ENCODE assay signal across 8 cellular contexts in genomic region chr6:136547336-136547735, GRCh38. TPM values are rescaled to one million over a fixed set of nuclear protein-coding genes. Genes with fewer than 3 reads are reported as not detected.
DNase-seq lines count a peak whose midpoint lies in the region; TF ChIP-seq lines count a peak whose summit lies in the region.

No MANE protein-coding gene starts in this region.

- no peaks in the 10 kb centered on the region for H3K36me3 Mint-ChIP-seq in immature natural killer cell
- no peaks in the 10 kb centered on the region for H3K36me3 Mint-ChIP-seq in T-helper 2 cell treated with Interferon-gamma antibody and Interleukin-4, amounts not matched to agents 5 μg/mL and 100 μg/mL, for 36 hours (ENCODE audit: low read depth)

- H3K9me3 Mint-ChIP-seq in immature natural killer cell: no peaks in the 10 kb centered on the region
- H3K9me3 Mint-ChIP-seq in T-helper 2 cell treated with Interferon-gamma antibody and Interleukin-4, amounts not matched to agents 5 μg/mL and 100 μg/mL, for 36 hours: no peaks in the 10 kb centered on the region

- peak in 3 of 4 experiments; percentile 25 to 68 (median 67) for TF ChIP-seq CTCF in prostate gland (IDR thresholded peaks at IDR 0.05)

- H3K36me3 ChIP-seq in prostate gland: no peaks in the 10 kb centered on the region

- WGBS in prostate gland: 44% methylated on average over 4 of the region's 4 CpGs

- peak; percentile 34 for DNase-seq in NCI-H82 (lab: John Stamatoyannopoulos, UW)
- DNase-seq in NCI-H82 treated with DMSO at 0.1 percent for 48 hours (lab: John Stamatoyannopoulos, UW; ENCODE audit: unreplicated experiment): no peak
- DNase-seq in NCI-H69 (lab: John Stamatoyannopoulos, UW): peak; percentile 83
- no peak for DNase-seq in prostate gland (ENCODE audit: low spot score)
- DNase-seq in immature natural killer cell: no peak
- no peak for DNase-seq in activated CD8-positive, alpha-beta memory T cell treated with anti-CD3 and anti-CD28 coated beads for 24 hours
- no peak for DNase-seq in T-helper 2 cell treated with Interferon-gamma antibody and Interleukin-4, amounts not matched to agents 5 μg/mL and 100 μg/mL, for 36 hours (ENCODE audit: low spot score)

- H3K27me3 ChIP-seq in prostate gland (replicated peaks; ENCODE audit: insufficient read depth): no peaks in the 10 kb centered on the region

- intact Hi-C loops in prostate gland (cut with DNase I): loop anchor here (10.0 kb wide), 1 partner anchor 223 kb away; no protein-coding TSS in a partner anchor

- no peaks in the 10 kb centered on the region for H3K9me3 ChIP-seq in prostate gland

- no peak overlapping the region for H3K4me3 Mint-ChIP-seq in immature natural killer cell
- H3K4me3 Mint-ChIP-seq in T-helper 2 cell treated with Interferon-gamma antibody and Interleukin-4, amounts not matched to agents 5 μg/mL and 100 μg/mL, for 36 hours: no peak overlapping the region

- H3K4me1 Mint-ChIP-seq in immature natural killer cell: peaks cover 10 to 12% of the 10 kb centered on the region in 2 donors
- peaks cover 3% of the 10 kb centered on the region for H3K4me1 Mint-ChIP-seq in T-helper 2 cell treated with Interferon-gamma antibody and Interleukin-4, amounts not matched to agents 5 μg/mL and 100 μg/mL, for 36 hours (ENCODE audit: low read depth)

- H3K27ac Mint-ChIP-seq in immature natural killer cell: no peak overlapping the region
- no peak overlapping the region for H3K27ac Mint-ChIP-seq in T-helper 2 cell treated with Interferon-gamma antibody and Interleukin-4, amounts not matched to agents 5 μg/mL and 100 μg/mL, for 36 hours

- H3K4me3 ChIP-seq in prostate gland: no peak overlapping the region

- TF ChIP-seq POLR2A in prostate gland (IDR thresholded peaks at IDR 0.05): no peak

- H3K27ac ChIP-seq in cingulate gyrus (ENCODE audit: low read depth, low read length) (peak overlapping the region; percentile 54), prostate gland (no peak overlapping the region)

- H3K4me1 ChIP-seq in prostate gland (replicated peaks): no peaks in the 10 kb centered on the region

- H3K27me3 Mint-ChIP-seq in immature natural killer cell (ENCODE audit: low read depth in 3 of 3): peaks cover 15 to 20% (median 18%) of the 10 kb centered on the region in 3 donors
- H3K27me3 Mint-ChIP-seq in T-helper 2 cell treated with Interferon-gamma antibody and Interleukin-4, amounts not matched to agents 5 μg/mL and 100 μg/mL, for 36 hours (ENCODE audit: low read depth): peaks cover 67% of the 10 kb centered on the region

RNA-seq across cellular contexts. Expression of gene MAP7, which starts 2.9 kb away (rescaled TPM):
- 10 to 100 TPM; 35.1 to 45.2 TPM for total RNA-seq in prostate gland
- under 1 TPM in 2 of 3 donors, not detected in 1; 0.07 to 0.41 TPM for polyA plus RNA-seq in immature natural killer cell

Comparison
In these comparisons a context has a peak if more than half of its experiments do, and no peak if none do; other contexts are left out.
1. DNase-seq: peak in NCI-H82 (single experiment) and NCI-H69 (single experiment); none in NCI-H82 treated with DMSO at 0.1 percent for 48 hours (single experiment), prostate gland (single experiment), immature natural killer cell (0 of 3), activated CD8-positive, alpha-beta memory T cell treated with anti-CD3 and anti-CD28 coated beads for 24 hours (single experiment) and T-helper 2 cell treated with Interferon-gamma antibody and Interleukin-4, amounts not matched to agents 5 μg/mL and 100 μg/mL, for 36 hours (single experiment).